Comparison of ENCODE assay signal across 26 cellular contexts in the genomic region with DNA sequence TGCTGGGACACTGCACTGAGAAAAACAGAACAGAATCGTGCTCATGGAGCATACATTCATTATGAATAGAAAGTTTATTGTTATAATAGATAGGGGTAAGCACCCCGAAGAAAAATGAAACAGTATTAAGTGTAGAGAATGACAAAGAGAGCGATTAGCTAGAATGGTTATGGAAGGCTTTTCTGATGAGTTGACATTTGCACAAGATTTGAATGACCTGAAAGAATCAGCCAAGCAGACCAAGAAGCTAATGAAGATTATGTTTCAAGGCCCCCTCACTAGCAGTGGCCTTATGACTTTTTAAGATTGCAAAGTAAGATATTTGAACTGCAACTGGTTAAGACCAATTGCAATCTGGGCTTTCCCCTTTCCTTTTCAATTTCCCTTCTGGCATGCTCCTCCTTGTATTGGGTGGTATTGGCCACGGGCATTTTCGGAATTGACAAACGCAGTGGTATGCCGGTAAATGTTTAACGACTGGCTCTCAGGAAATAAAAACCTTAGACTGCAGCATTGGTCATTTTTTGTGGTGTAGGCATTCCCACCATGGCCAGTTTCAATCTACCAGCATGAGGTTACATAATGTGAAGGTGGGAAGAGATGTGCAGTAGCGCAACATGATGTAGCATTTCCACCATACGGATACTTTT.
"Had no signal": no experiment of that assay in that cellular context is flagged by ENCODE, and none has a peak within 500 bp of the region (broad histone marks: within the 10 kb centered on the region; RNA-seq: fewer than 3 reads in every experiment).

No MANE protein-coding gene starts in this region.

- H3K79me2 ChIP-seq: hepatocyte had no signal

- H3K4me2 ChIP-seq: hepatocyte had no signal

- H3K9me3 Mint-ChIP-seq: natural killer cell; stimulated activated effector memory CD8-positive, alpha-beta T cell treated with anti-CD3 and anti-CD28 coated beads, Interleukin-12 subunit alpha, Interleukin-12 subunit beta, amount 100 ng/mL, for 72 hours; stimulated activated naive CD8-positive, alpha-beta T cell treated with anti-CD3 and anti-CD28 coated beads, Interleukin-15, Interleukin-2, amounts not matched to agents 100 ng/mL and 50 ng/mL, for 24 hours had no signal

- H3K4me1 ChIP-seq: lower lobe of right lung, prostate gland, right atrium auricular region, suprapubic skin, tibial artery, upper lobe of right lung had no signal

- H3K27ac ChIP-seq: heart right ventricle, hepatocyte, left lung, lower lobe of right lung, pancreas, prostate gland, right atrium auricular region, skin epidermis, suprapubic skin, thoracic aorta, tibial artery, upper lobe of right lung had no signal

- H2AFZ ChIP-seq: hepatocyte had no signal

- H3K27me3 Mint-ChIP-seq: stimulated activated naive CD8-positive, alpha-beta T cell treated with anti-CD3 and anti-CD28 coated beads, Interleukin-15, Interleukin-2, amounts not matched to agents 100 ng/mL and 50 ng/mL, for 24 hours had no signal

- H3K27ac Mint-ChIP-seq: natural killer cell; stimulated activated effector memory CD8-positive, alpha-beta T cell treated with anti-CD3 and anti-CD28 coated beads, Interleukin-12 subunit alpha, Interleukin-12 subunit beta, amount 100 ng/mL, for 72 hours; stimulated activated naive CD8-positive, alpha-beta T cell treated with anti-CD3 and anti-CD28 coated beads, Interleukin-15, Interleukin-2, amounts not matched to agents 100 ng/mL and 50 ng/mL, for 24 hours had no signal

- H3K4me3 Mint-ChIP-seq: natural killer cell; stimulated activated effector memory CD8-positive, alpha-beta T cell treated with anti-CD3 and anti-CD28 coated beads, Interleukin-12 subunit alpha, Interleukin-12 subunit beta, amount 100 ng/mL, for 72 hours; stimulated activated naive CD8-positive, alpha-beta T cell treated with anti-CD3 and anti-CD28 coated beads, Interleukin-15, Interleukin-2, amounts not matched to agents 100 ng/mL and 50 ng/mL, for 24 hours had no signal

- FAIRE-seq: pancreas, urothelium cell line had no signal

- H3K4me3 ChIP-seq: heart right ventricle, hepatocyte, left lung, lower lobe of right lung, pancreas, prostate gland, right atrium auricular region, skin epidermis, suprapubic skin, thoracic aorta, tibial artery, upper lobe of right lung had no signal

- H3K9me3 ChIP-seq: heart right ventricle, left lung, lower lobe of right lung, pancreas, prostate gland, right atrium auricular region, suprapubic skin, thoracic aorta, tibial artery, upper lobe of right lung had no signal

- ATAC-seq: heart right ventricle; left cardiac atrium; left lung; lower lobe of right lung; natural killer cell; pancreas; sciatic nerve; stimulated activated effector memory CD8-positive, alpha-beta T cell treated with anti-CD3 and anti-CD28 coated beads, Interleukin-12 subunit alpha, Interleukin-12 subunit beta, amount 100 ng/mL, for 72 hours; upper lobe of right lung had no signal

- H3K36me3 Mint-ChIP-seq: natural killer cell; stimulated activated effector memory CD8-positive, alpha-beta T cell treated with anti-CD3 and anti-CD28 coated beads, Interleukin-12 subunit alpha, Interleukin-12 subunit beta, amount 100 ng/mL, for 72 hours had no signal

- H3K27me3 ChIP-seq: heart right ventricle, hepatocyte, left lung, pancreas, right atrium auricular region, suprapubic skin, tibial artery, upper lobe of right lung had no signal

- H3K36me3 ChIP-seq: heart right ventricle, left lung, lower lobe of right lung, pancreas, prostate gland, right atrium auricular region, suprapubic skin, thoracic aorta, tibial artery, upper lobe of right lung had no signal

- DNase-seq: heart right ventricle; islet precursor cell; left cardiac atrium; left lung; lower lobe of right lung; mammary epithelial cell; mesenchymal stem cell; natural killer cell; nucleus accumbens; pancreas; posterior cingulate gyrus; stimulated activated CD4-positive, alpha-beta T cell treated with anti-CD3 and anti-CD28 coated beads, Interleukin-4, amount 100 ng/mL, for 24 hours; stimulated activated naive CD4-positive, alpha-beta T cell; tibial artery; trophoblast cell; upper lobe of right lung had no signal
